7 cellular contexts compared by ENCODE assay signal in the genomic region with DNA sequence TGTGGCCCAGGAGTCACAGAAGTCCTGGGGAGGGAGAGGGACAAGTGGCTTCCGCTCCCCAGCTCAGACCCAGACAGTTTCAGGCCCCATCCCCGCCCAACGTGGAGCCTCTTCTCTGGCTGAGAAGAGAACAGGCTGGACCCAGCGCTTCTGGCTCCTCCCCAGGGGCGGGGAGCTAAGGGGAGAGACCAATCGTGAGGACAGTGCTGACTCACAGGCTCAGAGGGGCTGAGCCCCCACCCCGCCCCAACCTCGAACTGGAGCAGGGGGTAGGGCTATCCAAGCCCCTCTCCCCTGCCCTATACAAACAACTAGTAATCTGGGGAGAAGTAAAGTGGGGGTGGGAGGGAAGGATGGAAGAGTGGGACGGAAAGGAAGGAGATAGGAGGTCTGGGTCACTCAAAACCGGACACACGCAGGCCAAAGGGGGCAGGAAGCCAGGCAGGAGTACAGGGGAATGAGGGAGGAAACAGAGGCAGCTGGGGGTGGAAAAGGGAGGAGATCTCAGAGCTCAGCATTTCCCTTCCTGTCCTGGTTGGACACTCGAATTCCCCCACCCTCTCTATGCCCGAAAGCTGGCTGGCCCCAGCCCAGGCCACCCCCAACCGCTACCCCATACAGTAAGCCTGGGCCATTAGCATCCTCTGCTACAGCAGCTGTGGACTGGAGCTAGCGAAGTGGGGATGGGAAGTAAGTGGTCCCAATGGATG. TPM values are rescaled to one million over a fixed set of nuclear protein-coding genes. Genes with fewer than 3 reads are reported as not detected.
A peak's percentile ranks its signal among the peaks of the same experiment; 100 is the strongest.
DNase-seq lines count a peak whose midpoint lies in the region; ATAC-seq, FAIRE-seq and TF ChIP-seq lines count a peak whose summit lies in the region.

A gene with protein sequence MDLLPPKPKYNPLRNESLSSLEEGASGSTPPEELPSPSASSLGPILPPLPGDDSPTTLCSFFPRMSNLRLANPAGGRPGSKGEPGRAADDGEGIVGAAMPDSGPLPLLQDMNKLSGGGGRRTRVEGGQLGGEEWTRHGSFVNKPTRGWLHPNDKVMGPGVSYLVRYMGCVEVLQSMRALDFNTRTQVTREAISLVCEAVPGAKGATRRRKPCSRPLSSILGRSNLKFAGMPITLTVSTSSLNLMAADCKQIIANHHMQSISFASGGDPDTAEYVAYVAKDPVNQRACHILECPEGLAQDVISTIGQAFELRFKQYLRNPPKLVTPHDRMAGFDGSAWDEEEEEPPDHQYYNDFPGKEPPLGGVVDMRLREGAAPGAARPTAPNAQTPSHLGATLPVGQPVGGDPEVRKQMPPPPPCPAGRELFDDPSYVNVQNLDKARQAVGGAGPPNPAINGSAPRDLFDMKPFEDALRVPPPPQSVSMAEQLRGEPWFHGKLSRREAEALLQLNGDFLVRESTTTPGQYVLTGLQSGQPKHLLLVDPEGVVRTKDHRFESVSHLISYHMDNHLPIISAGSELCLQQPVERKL (minus strand): TSS at position 117 of the 710 bp plus-strand sequence. CDS start 221 bp downstream, outside the sequence.

- H3K4me1 Mint-ChIP-seq in stimulated activated naive CD8-positive, alpha-beta T cell treated with anti-CD3 and anti-CD28 coated beads, Interleukin-15, amount 100 ng/mL, for 72 hours = peaks cover 49% of the 10 kb centered on the region

- H3K9me2 ChIP-seq in MM.1S (replicated peaks; ENCODE audit: insufficient read depth, low read length) = no peaks in the 10 kb centered on the region

- H4K8ac ChIP-seq in mesenchymal stem cell (ENCODE audit: low read length) = peak within 1 kb of the TSS; percentile 90

- H2AK5ac ChIP-seq in mesenchymal stem cell (ENCODE audit: low read length, severe bottlenecking) = peak within 1 kb of the TSS; percentile 100

- no TSS peak for BruUV-seq in endothelial cell of umbilical vein (replicated peaks; lab: Mats Ljungman, UMichigan)

- H3K27ac ChIP-seq in MM.1S (ENCODE audit: low read length) (peak within 1 kb of the TSS; percentile 65), endothelial cell of umbilical vein (ENCODE audit: insufficient read depth, low read depth, low read length) (peak within 1 kb of the TSS; percentile 99), mesenchymal stem cell (ENCODE audit: low read length, poor library complexity, severe bottlenecking) (peak within 1 kb of the TSS; percentile 100)

- peak; percentile 98 for FAIRE-seq in endothelial cell of umbilical vein (lab: Jason Lieb, UNC)

- TF ChIP-seq CTCF in GM12865 (IDR thresholded peaks at IDR 0.05; ENCODE audit: insufficient read depth, low read depth, low read length, missing control alignments) (no peak), MM.1S (IDR thresholded peaks at IDR 0.05; ENCODE audit: low read length) (no peak), endothelial cell of umbilical vein (IDR thresholded peaks at IDR 0.05; ENCODE audit: extremely low read depth in 1 of 2, insufficient read depth in 1 of 2, low read depth in 1 of 2, low read length in 2 of 2) (no peak)

- intact Hi-C loops in endothelial cell of umbilical vein (cut with micrococcal nuclease) = loop anchor here (1.0 to 10.0 kb wide), 3 partner anchors 9 to 486 kb away; a partner anchor contains a TSS

- peak within 1 kb of the TSS; percentile 86 for H3K4me2 ChIP-seq in MM.1S (ENCODE audit: low read depth, low read length)
- peak within 1 kb of the TSS; percentile 80 for H3K4me2 ChIP-seq in endothelial cell of umbilical vein (ENCODE audit: insufficient read depth, low read length)
- peak within 1 kb of the TSS; percentile 89 for H3K4me2 ChIP-seq in mesenchymal stem cell (ENCODE audit: low read length, poor library complexity, severe bottlenecking)

- TF ChIP-seq POLR2A in endothelial cell of umbilical vein (IDR thresholded peaks at IDR 0.05; ENCODE audit: low read depth, low read length) = peak; percentile 84

- H3K27me3 Mint-ChIP-seq in stimulated activated naive CD8-positive, alpha-beta T cell treated with anti-CD3 and anti-CD28 coated beads, Interleukin-15, amount 100 ng/mL, for 72 hours = no peaks in the 10 kb centered on the region

- peak within 1 kb of the TSS; percentile 52 to 53 for H3K4me3 Mint-ChIP-seq in stimulated activated naive CD8-positive, alpha-beta T cell treated with anti-CD3 and anti-CD28 coated beads, Interleukin-15, amount 100 ng/mL, for 72 hours

- no peaks in the 10 kb centered on the region for H3K9me1 ChIP-seq in endothelial cell of umbilical vein (replicated peaks; ENCODE audit: control insufficient read depth, extremely low read depth, insufficient read depth, low read length)

- ATAC-seq in stimulated activated naive CD8-positive, alpha-beta T cell treated with anti-CD3 and anti-CD28 coated beads, Interleukin-15, amount 100 ng/mL, for 72 hours = no peak

- H3K14ac ChIP-seq in mesenchymal stem cell (ENCODE audit: low read length in 2 of 2) = peak within 1 kb of the TSS in 1 of 2 experiments; percentile 57

- H3F3A ChIP-seq in MM.1S (ENCODE audit: insufficient read depth, low read length) = peaks cover 31% of the 10 kb centered on the region

- H2AFZ ChIP-seq in MM.1S (ENCODE audit: low read length) (peak within 1 kb of the TSS; percentile 4; the same call in 1 of the 2 replicates), endothelial cell of umbilical vein (ENCODE audit: low read depth, low read length) (no peak within 1 kb of the TSS), mesenchymal stem cell (ENCODE audit: low read depth, low read length) (no peak within 1 kb of the TSS)

- POLR2A ChIA-PET in endothelial cell of umbilical vein (lab: Charles Lee) = interaction anchor here (0.9 to 1.6 kb wide), 5 partner anchors 9 to 47 kb away, joined by 3 to 10 read pairs (median 4); a partner anchor contains a TSS

- H3K27me3 ChIP-seq in MM.1S (replicated peaks; ENCODE audit: insufficient read depth, low read length) (no peaks in the 10 kb centered on the region), endothelial cell of umbilical vein (ENCODE audit: control insufficient read depth in 2 of 2, insufficient read depth in 2 of 2, low read length in 2 of 2) (no peaks in the 10 kb centered on the region), mesenchymal stem cell (ENCODE audit: control insufficient read depth in 1 of 2, insufficient read depth in 1 of 2, low read length in 2 of 2) (no peaks in the 10 kb centered on the region)

- peak; percentile 82 for DNase-seq in GM12865 (ENCODE audit: low read depth)
- peak; percentile 98 for DNase-seq in MM.1S
- peak; percentile 29 to 35 for DNase-seq in activated CD4-positive, alpha-beta T cell treated with anti-CD3 and anti-CD28 coated beads for 4 hours
- peak; percentile 91 for DNase-seq in endothelial cell of umbilical vein (ENCODE audit: low read depth, low spot score)
- DNase-seq in mesenchymal stem cell = peak; percentile 96
- DNase-seq in stimulated activated naive CD8-positive, alpha-beta T cell treated with anti-CD3 and anti-CD28 coated beads, Interleukin-15, amount 100 ng/mL, for 72 hours = no peak
- DNase-seq in NCI-H345 (lab: John Stamatoyannopoulos, UW) = no peak

- H3K18ac ChIP-seq in mesenchymal stem cell (ENCODE audit: low read depth in 1 of 2, low read length in 2 of 2) = peak within 1 kb of the TSS; percentile 92 to 98

- H3K4me3 ChIP-seq in GM12865 (ENCODE audit: low read depth, low read length) = peak within 1 kb of the TSS; percentile 29
- H3K4me3 ChIP-seq in MM.1S (ENCODE audit: low read length) = peak within 1 kb of the TSS; percentile 53
- H3K4me3 ChIP-seq in endothelial cell of umbilical vein (replicated peaks in 1 of 3; ENCODE audit: insufficient read depth in 1 of 3, low read depth in 1 of 3, low read length in 3 of 3) = peak within 1 kb of the TSS; percentile 64 to 78 (median 70)
- H3K4me3 ChIP-seq in mesenchymal stem cell (ENCODE audit: insufficient read depth in 1 of 2, low read depth in 1 of 2, low read length in 2 of 2) = peak within 1 kb of the TSS; percentile 70 to 90

- CTCF ChIA-PET in endothelial cell of umbilical vein (lab: Charles Lee) = interaction anchor here (0.8 to 8.5 kb wide), 10 partner anchors 9 to 115 kb away, joined by 3 to 81 read pairs (median 11); a partner anchor contains a TSS

- 1% methylated on average over 7 of the region's 15 CpGs for WGBS in mesenchymal stem cell

- peak within 1 kb of the TSS; percentile 87 for H2BK120ac ChIP-seq in mesenchymal stem cell (ENCODE audit: low read depth, low read length)

- H3K4ac ChIP-seq in mesenchymal stem cell (ENCODE audit: low read depth in 1 of 2, low read length in 2 of 2) = peak within 1 kb of the TSS; percentile 97 to 98

- dilution Hi-C loops in endothelial cell of umbilical vein (cut with MboI; ENCODE audit: extremely low pct_ligation_motif_present, low sequenced_read_pairs) = no loop called here

- H3K9ac ChIP-seq in MM.1S (ENCODE audit: low read length) (peak within 1 kb of the TSS; percentile 73), endothelial cell of umbilical vein (replicated peaks; ENCODE audit: extremely low read depth, insufficient read depth, low read length) (peak within 1 kb of the TSS; percentile 92), mesenchymal stem cell (ENCODE audit: low read length) (peak within 1 kb of the TSS; percentile 98)

- peak within 1 kb of the TSS; percentile 99 for H4K91ac ChIP-seq in mesenchymal stem cell (ENCODE audit: low read length)

- H2BK12ac ChIP-seq in mesenchymal stem cell (ENCODE audit: low read length in 2 of 2) = peak within 1 kb of the TSS; percentile 97 to 100

- peak within 1 kb of the TSS; percentile 55 to 81 for H3K27ac Mint-ChIP-seq in stimulated activated naive CD8-positive, alpha-beta T cell treated with anti-CD3 and anti-CD28 coated beads, Interleukin-15, amount 100 ng/mL, for 72 hours

- peaks cover 91% of the 10 kb centered on the region for H3K79me2 ChIP-seq in MM.1S (ENCODE audit: low read length)
- peaks cover 56% of the 10 kb centered on the region for H3K79me2 ChIP-seq in endothelial cell of umbilical vein (ENCODE audit: control insufficient read depth, insufficient read depth, low read length)

- no peaks in the 10 kb centered on the region for H4K20me1 ChIP-seq in MM.1S (ENCODE audit: insufficient read depth, low read length)
- no peaks in the 10 kb centered on the region for H4K20me1 ChIP-seq in endothelial cell of umbilical vein (replicated peaks; ENCODE audit: control insufficient read depth, extremely low read depth, insufficient read depth, low read length)

- peak within 1 kb of the TSS in 1 of 2 experiments; percentile 92 for H3K23ac ChIP-seq in mesenchymal stem cell (ENCODE audit: low read length in 2 of 2)

- H3K36me3 ChIP-seq in MM.1S (replicated peaks; ENCODE audit: insufficient read depth, low read length) (peaks cover 20% of the 10 kb centered on the region), endothelial cell of umbilical vein (ENCODE audit: control insufficient read depth in 2 of 2, extremely low read depth in 1 of 2, insufficient read depth in 2 of 2, low read length in 2 of 2) (peaks cover 7 to 14% of the 10 kb centered on the region in 2 experiments), mesenchymal stem cell (ENCODE audit: control insufficient read depth in 1 of 2, insufficient read depth in 2 of 2, low read depth in 1 of 2, low read length in 2 of 2) (peaks cover 28% of the 10 kb centered on the region in 2 experiments)

- H3K9me3 Mint-ChIP-seq in stimulated activated naive CD8-positive, alpha-beta T cell treated with anti-CD3 and anti-CD28 coated beads, Interleukin-15, amount 100 ng/mL, for 72 hours = no peaks in the 10 kb centered on the region

- H3K4me1 ChIP-seq in MM.1S (ENCODE audit: low read length) (peaks cover 34% of the 10 kb centered on the region), endothelial cell of umbilical vein (ENCODE audit: control insufficient read depth, extremely low read depth, insufficient read depth, low read length) (peaks cover 61% of the 10 kb centered on the region), mesenchymal stem cell (ENCODE audit: control insufficient read depth, insufficient read depth, low read depth, low read length) (peaks cover 31% of the 10 kb centered on the region)

- peak within 1 kb of the TSS; percentile 83 for H2BK5ac ChIP-seq in mesenchymal stem cell (ENCODE audit: low read depth, low read length, poor library complexity, severe bottlenecking)

- peak within 1 kb of the TSS; percentile 92 for H2BK15ac ChIP-seq in mesenchymal stem cell (ENCODE audit: low read depth, poor library complexity, severe bottlenecking)

- H3K79me1 ChIP-seq in mesenchymal stem cell (replicated peaks; ENCODE audit: low read length, poor library complexity, severe bottlenecking) = no peaks in the 10 kb centered on the region

- H3K9me3 ChIP-seq in MM.1S (replicated peaks; ENCODE audit: insufficient read depth, low read length) = no peaks in the 10 kb centered on the region
- no peaks in the 10 kb centered on the region for H3K9me3 ChIP-seq in endothelial cell of umbilical vein (replicated peaks; ENCODE audit: control insufficient read depth, insufficient read depth, low read length)
- H3K9me3 ChIP-seq in mesenchymal stem cell (ENCODE audit: control insufficient read depth, low read length) = no peaks in the 10 kb centered on the region

RNA-seq across cellular contexts. Expression of the gene that starts here (rescaled TPM):
- 286 and 316 TPM in 2 replicates for total RNA-seq in endothelial cell of umbilical vein
- polyA plus RNA-seq in endothelial cell of umbilical vein = 324 and 379 TPM in 2 replicates
- polyA plus RNA-seq in endothelial cell of umbilical vein (2011; cell fraction: cytosol; rRNA removed) = 270 and 289 TPM in 2 replicates
- 1,209 and 1,535 TPM in 2 replicates for polyA plus RNA-seq in endothelial cell of umbilical vein (2011; cell fraction: nucleus; rRNA removed)
- 283 and 289 TPM in 2 replicates for polyA plus RNA-seq in endothelial cell of umbilical vein (2012)
- polyA minus RNA-seq in endothelial cell of umbilical vein = 398 and 421 TPM in 2 replicates
- polyA minus RNA-seq in endothelial cell of umbilical vein (2011; cell fraction: cytosol; rRNA and poly(A)+ RNA removed) = 78.9 TPM
- 156 and 190 TPM in 2 replicates for polyA minus RNA-seq in endothelial cell of umbilical vein (2011; cell fraction: nucleus; rRNA and poly(A)+ RNA removed)
- 352 TPM for polyA plus RNA-seq in mesenchymal stem cell (2013, experiment 1 of 2)
- polyA plus RNA-seq in mesenchymal stem cell (2013, experiment 2 of 2) = 344 TPM

Comparison
In these comparisons a context has a peak if more than half of its experiments do, and no peak if none do; other contexts are left out.
1. DNase-seq: peak in GM12865 (single experiment), MM.1S (single experiment), activated CD4-positive, alpha-beta T cell treated with anti-CD3 and anti-CD28 coated beads for 4 hours (2 of 2), endothelial cell of umbilical vein (single experiment) and mesenchymal stem cell (single experiment); none in stimulated activated naive CD8-positive, alpha-beta T cell treated with anti-CD3 and anti-CD28 coated beads, Interleukin-15, amount 100 ng/mL, for 72 hours (0 of 2) and NCI-H345 (single experiment).
2. H3K4me3 ChIP-seq: peak in every context shown above with its lines; median percentile 80 in mesenchymal stem cell; 70 in endothelial cell of umbilical vein; 53 in MM.1S; 29 in GM12865.
3. Peak in every context shown above with its lines, with median percentiles within 50 percentile points of each other: H3K27ac ChIP-seq, H3K4me2 ChIP-seq and H3K9ac ChIP-seq.